In the genomic region with DNA sequence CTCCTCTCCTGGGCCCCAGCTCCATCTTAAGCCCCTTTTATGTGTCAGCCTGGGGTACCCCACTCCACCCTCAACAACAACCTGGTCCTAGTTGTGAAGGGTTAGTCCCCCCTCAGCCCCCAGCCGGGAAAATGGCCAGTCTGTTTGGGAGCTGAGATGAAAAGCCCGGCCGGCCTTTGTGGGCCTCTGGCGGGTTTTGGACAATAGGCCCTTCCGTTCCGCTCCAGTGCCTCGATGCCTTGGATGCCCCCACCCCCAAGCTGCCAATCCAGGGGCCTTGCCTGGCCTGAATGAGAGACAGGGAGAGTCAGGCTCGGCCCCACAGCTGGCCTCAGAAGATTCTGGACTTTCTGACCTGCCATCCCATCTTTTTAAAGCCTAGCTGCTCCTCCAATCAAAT, we compare ENCODE assay signal across 22 cellular contexts. TPM values are rescaled to one million over a fixed set of nuclear protein-coding genes. Genes with fewer than 3 reads are reported as not detected.
A peak's percentile ranks its signal among the peaks of the same experiment; 100 is the strongest.
DNase-seq lines count a peak whose midpoint lies in the region; ATAC-seq and TF ChIP-seq lines count a peak whose summit lies in the region.
"Had no signal": no experiment of that assay in that cellular context is flagged by ENCODE, and none has a peak within 500 bp of the region (broad histone marks: within the 10 kb centered on the region; RNA-seq: fewer than 3 reads in every experiment).

No MANE protein-coding gene starts in this region.

- no peaks in the 10 kb centered on the region for H3K36me3 Mint-ChIP-seq in neural crest cell (ENCODE audit: low read depth)
- no peaks in the 10 kb centered on the region for H3K36me3 Mint-ChIP-seq in CD4-positive, alpha-beta memory T cell
- H3K36me3 Mint-ChIP-seq: activated naive CD4-positive, alpha-beta T cell treated with anti-CD3 and anti-CD28 coated beads, Interleukin-2, amount 50 U/mL, for 24 hours; CD8-positive, alpha-beta T cell; T-cell had no signal

- no peaks in the 10 kb centered on the region for H3K36me3 ChIP-seq in CD4-positive, alpha-beta memory T cell (ENCODE audit: insufficient read depth, low read length)
- H3K36me3 ChIP-seq: left lung, tibial nerve had no signal

- peak overlapping the region; percentile 85 for H3K4me3 Mint-ChIP-seq in neural crest cell
- no peak overlapping the region for H3K4me3 Mint-ChIP-seq in CD4-positive, alpha-beta memory T cell
- H3K4me3 Mint-ChIP-seq: activated CD4-positive, alpha-beta T cell treated with anti-CD3 and anti-CD28 coated beads for 36 hours; activated naive CD4-positive, alpha-beta T cell treated with anti-CD3 and anti-CD28 coated beads, Interleukin-2, amount 50 U/mL, for 24 hours; CD8-positive, alpha-beta T cell; stimulated activated naive CD8-positive, alpha-beta T cell treated with anti-CD3 and anti-CD28 coated beads, Interleukin-15, amount 100 ng/mL, for 72 hours; T-cell had no signal

- TF ChIP-seq CTCF in neural crest cell (conservative IDR thresholded peaks at IDR 0.05): no peak

- no peaks in the 10 kb centered on the region for H3K9me3 ChIP-seq in CD4-positive, alpha-beta memory T cell (ENCODE audit: control insufficient read depth in 1 of 2, low read length in 2 of 2)
- H3K9me3 ChIP-seq: left lung, mucosa of descending colon, tibial nerve had no signal

- peak overlapping the region; percentile 100 for H3K27ac Mint-ChIP-seq in neural crest cell (ENCODE audit: unreplicated experiment)
- no peak overlapping the region for H3K27ac Mint-ChIP-seq in CD4-positive, alpha-beta memory T cell
- H3K27ac Mint-ChIP-seq: activated CD4-positive, alpha-beta T cell treated with anti-CD3 and anti-CD28 coated beads for 36 hours; activated naive CD4-positive, alpha-beta T cell treated with anti-CD3 and anti-CD28 coated beads, Interleukin-2, amount 50 U/mL, for 24 hours; CD8-positive, alpha-beta T cell; stimulated activated naive CD8-positive, alpha-beta T cell treated with anti-CD3 and anti-CD28 coated beads, Interleukin-15, amount 100 ng/mL, for 72 hours; T-cell had no signal

- DNase-seq in NCI-H1092 (lab: John Stamatoyannopoulos, UW): peak; percentile 75
- DNase-seq in ecto neural progenitor cell (ENCODE audit: low spot score): peak; percentile 89
- DNase-seq in neural crest cell (ENCODE audit: low read depth, low spot score): peak; percentile 72
- no peak for DNase-seq in left colon
- DNase-seq in CD4-positive, alpha-beta memory T cell: no peak
- DNase-seq: activated CD4-positive, alpha-beta T cell treated with anti-CD3 and anti-CD28 coated beads for 36 hours; aorta; CD8-positive, alpha-beta T cell; DMS53; effector memory CD4-positive, alpha-beta T cell; left lung; mucosa of descending colon; NCI-H1436; NCI-H2171 treated with DMSO at 0.1 percent for 48 hours; NCI-H526 treated with DMSO at 0.1 percent for 48 hours; PC-3; stimulated activated CD4-positive, alpha-beta T cell treated with anti-CD3 and anti-CD28 coated beads, Interleukin-4, amount 100 ng/mL, for 4 hours; stimulated activated naive CD8-positive, alpha-beta T cell treated with anti-CD3 and anti-CD28 coated beads, Interleukin-15, amount 100 ng/mL, for 72 hours; T-cell had no signal

- ATAC-seq in left colon: no peak
- ATAC-seq: activated CD4-positive, alpha-beta T cell treated with anti-CD3 and anti-CD28 coated beads for 36 hours; CD8-positive, alpha-beta T cell; left lung; mucosa of descending colon; PC-3; stimulated activated naive CD8-positive, alpha-beta T cell treated with anti-CD3 and anti-CD28 coated beads, Interleukin-15, amount 100 ng/mL, for 72 hours; T-cell had no signal

- CTCF ChIA-PET in CD4-positive, alpha-beta memory T cell (lab: Charles Lee; ENCODE audit: partially characterized antibody): interaction anchor here (1.8 kb wide), 1 partner anchor 11 kb away, joined by 11 read pairs; no protein-coding TSS in a partner anchor

- no peaks in the 10 kb centered on the region for H3K9me3 Mint-ChIP-seq in neural crest cell
- H3K9me3 Mint-ChIP-seq in CD4-positive, alpha-beta memory T cell: no peaks in the 10 kb centered on the region
- H3K9me3 Mint-ChIP-seq: activated naive CD4-positive, alpha-beta T cell treated with anti-CD3 and anti-CD28 coated beads, Interleukin-2, amount 50 U/mL, for 24 hours; CD8-positive, alpha-beta T cell; stimulated activated naive CD8-positive, alpha-beta T cell treated with anti-CD3 and anti-CD28 coated beads, Interleukin-15, amount 100 ng/mL, for 72 hours; T-cell had no signal

- H3K4me1 Mint-ChIP-seq in neural crest cell: peaks cover 90% of the 10 kb centered on the region
- H3K4me1 Mint-ChIP-seq in CD4-positive, alpha-beta memory T cell: peaks cover 2 to 27% (median 12%) of the 10 kb centered on the region in 4 donors

- H3K27ac ChIP-seq in CD4-positive, alpha-beta memory T cell (ENCODE audit: low read depth, low read length): no peak overlapping the region
- H3K27ac ChIP-seq: left lung, tibial nerve had no signal

- POLR2A ChIA-PET in CD4-positive, alpha-beta memory T cell (lab: Charles Lee; ENCODE audit: partially characterized antibody): no interaction called here

- intact Hi-C loops in left colon (cut with DNase I, micrococcal nuclease): no loop called here
- intact Hi-C loops in CD4-positive, alpha-beta memory T cell (cut with micrococcal nuclease): no loop called here

- H3K27me3 ChIP-seq in CD4-positive, alpha-beta memory T cell (ENCODE audit: insufficient read depth, low read length): peaks cover 23% of the 10 kb centered on the region

- H3K4me3 ChIP-seq in CD4-positive, alpha-beta memory T cell (ENCODE audit: low read length in 2 of 2): no peak overlapping the region
- H3K4me3 ChIP-seq: left lung, mucosa of descending colon, tibial nerve had no signal

- peaks cover 8% of the 10 kb centered on the region for H3K4me1 ChIP-seq in CD4-positive, alpha-beta memory T cell (ENCODE audit: insufficient read depth, low read length)

- H3K27me3 Mint-ChIP-seq in neural crest cell (ENCODE audit: low read depth): no peaks in the 10 kb centered on the region
- peaks cover 44 to 70% of the 10 kb centered on the region in 2 donors for H3K27me3 Mint-ChIP-seq in CD4-positive, alpha-beta memory T cell

RNA-seq across cellular contexts. Expression of gene CNTFR, which starts 9.2 kb away (rescaled TPM):
- total RNA-seq in neural crest cell (112 and 115 TPM in 2 replicates), left colon (10 to 100 TPM in 1 of 2 donors, 1 to 10 TPM in 1; 6.4 to 13.1 TPM)
- not detected for total RNA-seq in CD4-positive, alpha-beta memory T cell
- polyA plus RNA-seq in CD4-positive, alpha-beta memory T cell: not detected
- total RNA-seq: activated CD4-positive, alpha-beta T cell treated with anti-CD3 and anti-CD28 coated beads for 36 hours; CD8-positive, alpha-beta T cell; glomerular endothelial cell; PC-3; T-cell had no signal

RNA-seq across cellular contexts. Expression of gene RPP25L, which starts 31.5 kb away (rescaled TPM):
- total RNA-seq in neural crest cell: 22.7 and 23.8 TPM in 2 replicates
- 10 to 100 TPM; 36.4 to 40.7 TPM for total RNA-seq in left colon
- total RNA-seq in CD4-positive, alpha-beta memory T cell: 10 to 100 TPM; 28.5 to 28.9 TPM
- polyA plus RNA-seq in CD4-positive, alpha-beta memory T cell: 10 to 100 TPM; 39.1 to 46.5 TPM

RNA-seq across cellular contexts. Expression of gene DCTN3, which starts 39.9 kb away (rescaled TPM):
- total RNA-seq in neural crest cell: 92.1 and 102 TPM in 2 replicates
- 10 to 100 TPM; 53.7 to 59.4 TPM for total RNA-seq in left colon
- total RNA-seq in CD4-positive, alpha-beta memory T cell: 10 to 100 TPM; 57.8 to 62.0 TPM
- polyA plus RNA-seq in CD4-positive, alpha-beta memory T cell: 100 to 1,000 TPM; 112 to 144 TPM

RNA-seq across cellular contexts. Expression of gene ARID3C, which starts 48.5 kb away (rescaled TPM):
- total RNA-seq in neural crest cell: 0.68 TPM in 1 of 2 replicates, not detected in the other
- not detected for total RNA-seq in left colon
- not detected for total RNA-seq in CD4-positive, alpha-beta memory T cell
- not detected for polyA plus RNA-seq in CD4-positive, alpha-beta memory T cell
- total RNA-seq: aorta; CD8-positive, alpha-beta T cell; left lung; mucosa of descending colon; PC-3 had no signal
- polyA plus RNA-seq: aorta had no signal

RNA-seq across cellular contexts. Expression of gene SIGMAR1, which starts 57.2 kb away (rescaled TPM):
- total RNA-seq in neural crest cell: 107 and 108 TPM in 2 replicates
- 10 to 100 TPM; 47.7 to 58.4 TPM for total RNA-seq in left colon
- total RNA-seq in CD4-positive, alpha-beta memory T cell: 10 to 100 TPM; 56.1 to 59.5 TPM
- polyA plus RNA-seq in CD4-positive, alpha-beta memory T cell: 100 to 1,000 TPM; 126 to 193 TPM

Comparison
In these comparisons a context has a peak if more than half of its experiments do, and no peak if none do; other contexts are left out.
1. DNase-seq: peak in NCI-H1092 (single experiment), ecto neural progenitor cell (single experiment) and neural crest cell (single experiment); none in left colon (0 of 2) and CD4-positive, alpha-beta memory T cell (0 of 5).